23 cellular contexts compared by ENCODE assay signal in the genomic region with DNA sequence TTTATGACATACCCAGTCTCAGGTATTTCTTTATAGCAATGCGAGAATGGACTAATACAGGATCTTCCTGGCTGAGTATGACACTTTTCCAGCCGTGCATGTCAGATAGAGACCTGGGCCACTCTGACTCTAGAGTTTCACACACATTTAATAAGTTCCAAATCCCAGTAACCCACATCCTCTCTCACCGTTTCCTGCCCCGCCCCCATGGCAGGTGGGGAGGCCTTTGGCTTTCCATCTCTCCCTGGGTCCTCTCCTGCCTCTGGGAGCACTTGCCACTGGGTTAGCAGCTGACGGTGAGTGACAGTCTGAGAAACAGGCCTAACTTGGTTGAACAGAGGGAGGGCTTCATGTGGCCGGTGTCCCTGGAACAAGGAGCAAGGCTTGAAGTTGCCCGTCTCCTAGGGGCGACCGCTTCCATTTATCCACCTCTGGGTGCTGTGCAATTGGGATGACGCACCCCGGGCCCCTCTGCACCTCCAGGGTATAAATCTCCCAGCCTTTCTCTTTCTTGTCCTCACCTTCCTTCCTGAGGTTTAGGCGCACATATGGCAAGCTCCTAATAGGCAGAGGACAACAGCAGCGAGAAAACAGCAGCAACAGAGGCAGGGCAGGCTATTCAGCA.
"Had no signal": no experiment of that assay in that cellular context is flagged by ENCODE, and none has a peak within 500 bp of the region (broad histone marks: within the 10 kb centered on the region; RNA-seq: fewer than 3 reads in every experiment).

No MANE protein-coding gene starts in this region.

- H3K4me3 Mint-ChIP-seq: activated T-helper 1 cell treated with anti-CD3 and anti-CD28 coated beads, Interleukin-12 subunit alpha, Interleukin-12 subunit beta, Interleukin-2, Interleukin-4 antibody, amounts not matched to agents 30 ng/mL and 10 ng/mL and 1 ng/mL, durations not matched to agents 14 hours and 24 hours and 36 hours; dendritic cell treated with granulocyte-macrophage colony-stimulating factor and Interleukin-4, amounts not matched to agents 40 ng/mL and 50 ng/mL, for 4 days; immature natural killer cell; mesothelial cell of epicardium; naive thymus-derived CD8-positive, alpha-beta T cell; stimulated activated memory B cell treated with anti-CD40 and anti-IgM and Interleukin-4, amounts not matched to agents 10 μg/mL and 1 μg/mL and 100 μg/mL, for 72 hours had no signal

- ATAC-seq: body of pancreas; foreskin keratinocyte; left lung; naive thymus-derived CD8-positive, alpha-beta T cell; right cardiac atrium; stimulated activated memory B cell treated with anti-CD40 and anti-IgM and Interleukin-4, amounts not matched to agents 10 μg/mL and 1 μg/mL and 100 μg/mL, for 72 hours had no signal

- H3K9me3 ChIP-seq: body of pancreas, left lung, neutrophil, pancreas, SK-N-SH, suprapubic skin, tibial nerve had no signal

- DNase-seq: activated CD4-positive, alpha-beta T cell treated with anti-CD3 and anti-CD28 coated beads, Interleukin-2, amount 50 U/mL, for 48 hours; anterior cingulate cortex; body of pancreas; effector CD4-positive, alpha-beta T cell; erythroblast; foreskin keratinocyte; immature natural killer cell; kidney glomerular epithelial cell; left lung; naive thymus-derived CD8-positive, alpha-beta T cell; right cardiac atrium; SK-N-SH; stimulated activated CD4-positive, alpha-beta T cell treated with anti-CD3 and anti-CD28 coated beads, Interleukin-1b, Interleukin-23, amount 100 ng/mL, for 48 hours; stomach; WERI-Rb-1 had no signal

- H3K9me3 Mint-ChIP-seq: activated T-helper 1 cell treated with anti-CD3 and anti-CD28 coated beads, Interleukin-12 subunit alpha, Interleukin-12 subunit beta, Interleukin-2, Interleukin-4 antibody, amounts not matched to agents 30 ng/mL and 10 ng/mL and 1 ng/mL, durations not matched to agents 14 hours and 24 hours and 36 hours; dendritic cell treated with granulocyte-macrophage colony-stimulating factor and Interleukin-4, amounts not matched to agents 40 ng/mL and 50 ng/mL, for 4 days; immature natural killer cell; mesothelial cell of epicardium; naive thymus-derived CD8-positive, alpha-beta T cell; stimulated activated memory B cell treated with anti-CD40 and anti-IgM and Interleukin-4, amounts not matched to agents 10 μg/mL and 1 μg/mL and 100 μg/mL, for 72 hours had no signal

- H3K4me1 Mint-ChIP-seq: mesothelial cell of epicardium; stimulated activated memory B cell treated with anti-CD40 and anti-IgM and Interleukin-4, amounts not matched to agents 10 μg/mL and 1 μg/mL and 100 μg/mL, for 72 hours had no signal

- H3K27ac Mint-ChIP-seq: activated T-helper 1 cell treated with anti-CD3 and anti-CD28 coated beads, Interleukin-12 subunit alpha, Interleukin-12 subunit beta, Interleukin-2, Interleukin-4 antibody, amounts not matched to agents 30 ng/mL and 10 ng/mL and 1 ng/mL, durations not matched to agents 14 hours and 24 hours and 36 hours; dendritic cell treated with granulocyte-macrophage colony-stimulating factor and Interleukin-4, amounts not matched to agents 40 ng/mL and 50 ng/mL, for 4 days; immature natural killer cell; mesothelial cell of epicardium; stimulated activated memory B cell treated with anti-CD40 and anti-IgM and Interleukin-4, amounts not matched to agents 10 μg/mL and 1 μg/mL and 100 μg/mL, for 72 hours had no signal

- H3K36me3 Mint-ChIP-seq: immature natural killer cell; mesothelial cell of epicardium; naive thymus-derived CD8-positive, alpha-beta T cell; stimulated activated memory B cell treated with anti-CD40 and anti-IgM and Interleukin-4, amounts not matched to agents 10 μg/mL and 1 μg/mL and 100 μg/mL, for 72 hours had no signal
